9 cellular contexts compared by ENCODE assay signal in the genomic region with DNA sequence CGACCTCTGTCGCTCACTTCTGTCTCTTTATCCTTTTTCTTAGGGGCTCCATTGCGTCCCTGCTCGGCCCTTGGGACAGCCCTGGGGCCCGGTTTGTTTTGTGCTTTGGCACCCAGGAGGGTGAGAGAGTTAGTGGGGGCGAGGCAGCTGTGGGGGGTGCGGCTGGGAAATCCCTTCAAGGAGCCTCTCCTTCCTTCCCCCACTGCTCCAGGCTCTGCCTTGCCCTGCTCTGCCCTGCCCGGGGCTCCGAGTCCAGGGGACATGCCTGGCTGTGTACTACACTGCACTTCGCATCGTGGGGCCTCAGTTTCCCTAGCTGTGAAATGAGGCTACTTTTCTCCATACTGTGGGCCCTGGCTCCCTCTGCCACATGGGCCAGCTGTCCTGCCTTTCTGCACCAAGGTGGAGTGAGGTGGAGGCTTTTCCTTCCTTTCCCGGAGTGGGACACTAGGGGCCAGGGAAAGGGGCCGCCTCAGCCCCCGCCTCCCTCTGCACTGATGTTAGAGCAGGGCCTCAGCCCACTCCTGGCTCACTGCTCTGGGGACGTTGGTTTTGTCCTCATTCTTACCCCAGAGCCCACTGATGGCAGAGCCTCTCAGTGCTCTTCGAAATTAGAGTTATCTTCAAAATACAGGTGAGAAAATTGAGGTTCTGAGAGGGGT. TPM values are rescaled to one million over a fixed set of nuclear protein-coding genes. Genes with fewer than 3 reads are reported as not detected.
DNase-seq lines count a peak whose midpoint lies in the region; ATAC-seq and TF ChIP-seq lines count a peak whose summit lies in the region.
"Had no signal": no experiment of that assay in that cellular context is flagged by ENCODE, and none has a peak within 500 bp of the region (broad histone marks: within the 10 kb centered on the region; RNA-seq: fewer than 3 reads in every experiment).

No MANE protein-coding gene starts in this region.

- H3K36me3 ChIP-seq in adipocyte (ENCODE audit: control insufficient read depth, insufficient read depth, low read length, severe bottlenecking), result no peaks in the 10 kb centered on the region
- H3K36me3 ChIP-seq in kidney epithelial cell (ENCODE audit: control insufficient read depth, insufficient read depth, low read length), result no peaks in the 10 kb centered on the region

- peak overlapping the region; percentile 98 for H3K4me3 ChIP-seq in adipocyte (ENCODE audit: low read length)
- peak overlapping the region; percentile 68 for H3K4me3 ChIP-seq in kidney epithelial cell (ENCODE audit: low read depth, low read length)

- peaks cover 23% of the 10 kb centered on the region for H3K4me1 ChIP-seq in adipocyte (ENCODE audit: control insufficient read depth, insufficient read depth, low read length)

- no peak for ATAC-seq in GM18502 (IDR thresholded peaks at IDR 0.05; ENCODE audit: poor library complexity, unreplicated experiment)

- H3K9ac ChIP-seq in adipocyte (ENCODE audit: low read length), result peak overlapping the region; percentile 97

- peak overlapping the region; percentile 100 for H3K27ac ChIP-seq in substantia nigra (ENCODE audit: low read depth, low read length, poor library complexity, severe bottlenecking)
- H3K27ac ChIP-seq: 22Rv1 had no signal

- TF ChIP-seq CTCF in kidney epithelial cell (IDR thresholded peaks at IDR 0.05; ENCODE audit: insufficient read depth, low read length, poor library complexity, severe bottlenecking), result no peak

- no peaks in the 10 kb centered on the region for H3K9me3 ChIP-seq in adipocyte (ENCODE audit: control insufficient read depth, low read length)

- H3K27me3 ChIP-seq in adipocyte (replicated peaks; ENCODE audit: control insufficient read depth, insufficient read depth, low read length) (no peaks in the 10 kb centered on the region), kidney epithelial cell (ENCODE audit: control insufficient read depth, insufficient read depth, low read length) (no peaks in the 10 kb centered on the region)

- DNase-seq in NCI-H82 (lab: John Stamatoyannopoulos, UW) (peak; percentile 52), NCI-H82 treated with DMSO at 0.1 percent for 48 hours (lab: John Stamatoyannopoulos, UW; ENCODE audit: unreplicated experiment) (no peak), adipocyte (ENCODE audit: low read depth) (peak; percentile 46), kidney epithelial cell (ENCODE audit: low read depth) (no peak), substantia nigra (lab: John Stamatoyannopoulos, UW) (peak in 1 of 49 donors; percentile 28), NCI-H774 (lab: John Stamatoyannopoulos, UW) (no peak), Ammon's horn (ENCODE audit: low spot score) (no peak)

RNA-seq across cellular contexts. Expression of gene LLGL1, which starts 1.0 kb away (rescaled TPM):
- 53.7 and 63.1 TPM in 2 replicates for total RNA-seq in kidney epithelial cell

RNA-seq across cellular contexts. Expression of gene FLII, which starts 32.1 kb away (rescaled TPM):
- 512 and 579 TPM in 2 replicates for total RNA-seq in kidney epithelial cell

RNA-seq across cellular contexts. Expression of gene MIEF2, which starts 34.0 kb away (rescaled TPM):
- 29.6 and 78.8 TPM in 2 replicates for total RNA-seq in kidney epithelial cell

RNA-seq across cellular contexts. Expression of gene ALKBH5, which starts 42.8 kb away (rescaled TPM):
- total RNA-seq in kidney epithelial cell, result 103 and 105 TPM in 2 replicates

Comparison
In these comparisons a context has a peak if more than half of its experiments do, and no peak if none do; other contexts are left out.
1. DNase-seq: peak in NCI-H82 (single experiment) and adipocyte (single experiment); none in NCI-H82 treated with DMSO at 0.1 percent for 48 hours (single experiment), kidney epithelial cell (single experiment), NCI-H774 (single experiment) and Ammon's horn (single experiment).